8 cellular contexts compared by ENCODE assay signal in the genomic region with DNA sequence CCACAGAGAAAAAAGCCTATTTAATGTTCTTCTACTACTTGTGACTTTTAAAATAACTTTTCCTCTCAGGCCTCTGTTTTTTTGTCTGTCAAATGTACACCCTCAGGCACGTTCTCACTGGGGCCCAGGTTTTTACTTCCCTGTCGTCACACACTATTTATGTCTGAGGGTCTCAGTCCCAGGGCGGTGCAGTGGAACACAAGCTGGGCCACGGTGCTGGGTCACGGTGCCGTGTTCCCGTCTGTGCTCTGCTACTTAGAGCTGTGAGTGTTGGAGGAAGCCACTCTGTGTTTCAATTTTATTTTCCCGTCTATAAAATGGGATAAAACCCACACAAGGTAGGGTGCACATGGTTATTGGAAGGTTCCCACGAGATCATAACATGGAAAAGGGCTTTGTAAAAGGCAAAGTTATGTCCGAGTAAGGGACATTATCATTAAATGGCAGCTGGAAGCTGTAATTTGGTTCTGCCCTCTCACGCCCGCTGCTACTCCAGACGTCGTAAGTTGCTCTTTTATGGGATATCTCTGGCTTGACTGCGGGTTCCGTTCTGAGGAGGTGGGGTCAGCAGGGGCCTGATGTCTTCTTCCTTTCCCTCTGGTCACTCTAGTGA. TPM values are rescaled to one million over a fixed set of nuclear protein-coding genes. Genes with fewer than 3 reads are reported as not detected.
DNase-seq lines count a peak whose midpoint lies in the region; ATAC-seq lines count a peak whose summit lies in the region.

No MANE protein-coding gene starts in this region.

- intact Hi-C loops in CD4-positive, alpha-beta memory T cell (cut with micrococcal nuclease), result no loop called here

- H3K36me3 Mint-ChIP-seq in CD4-positive, alpha-beta memory T cell, result peaks cover 13 to 24% of the 10 kb centered on the region in 2 donors
- peaks cover 26% of the 10 kb centered on the region for H3K36me3 Mint-ChIP-seq in effector memory CD8-positive, alpha-beta T cell (ENCODE audit: insufficient read depth)
- peaks cover 5% of the 10 kb centered on the region for H3K36me3 Mint-ChIP-seq in natural killer cell treated with Interleukin-12 subunit alpha and Interleukin-12 subunit beta and Interleukin-15 and Interleukin-18, amount 100 ng/mL, for 72 hours

- no peaks in the 10 kb centered on the region for H3K9me3 Mint-ChIP-seq in CD4-positive, alpha-beta memory T cell
- no peaks in the 10 kb centered on the region for H3K9me3 Mint-ChIP-seq in effector memory CD8-positive, alpha-beta T cell
- no peaks in the 10 kb centered on the region for H3K9me3 Mint-ChIP-seq in natural killer cell treated with Interleukin-12 subunit alpha and Interleukin-12 subunit beta and Interleukin-15 and Interleukin-18, amount 100 ng/mL, for 72 hours

- POLR2A ChIA-PET in CD4-positive, alpha-beta memory T cell (lab: Charles Lee; ENCODE audit: partially characterized antibody), result interaction anchor here (0.5 to 6.1 kb wide), 17 partner anchors 9 to 346 kb away, joined by 3 to 101 read pairs (median 5); a partner anchor contains a TSS

- no peak for ATAC-seq in effector memory CD8-positive, alpha-beta T cell (replicated peaks)
- ATAC-seq in natural killer cell treated with Interleukin-12 subunit alpha and Interleukin-12 subunit beta and Interleukin-15 and Interleukin-18, amount 100 ng/mL, for 72 hours, result no peak

- H3K4me3 Mint-ChIP-seq in CD4-positive, alpha-beta memory T cell, result peak overlapping the region; percentile 86 to 99 (median 95)
- peak overlapping the region; percentile 92 to 96 for H3K4me3 Mint-ChIP-seq in effector memory CD8-positive, alpha-beta T cell
- peak overlapping the region; percentile 99 for H3K4me3 Mint-ChIP-seq in natural killer cell treated with Interleukin-12 subunit alpha and Interleukin-12 subunit beta and Interleukin-15 and Interleukin-18, amount 100 ng/mL, for 72 hours

- no peaks in the 10 kb centered on the region for H3K9me3 ChIP-seq in CD4-positive, alpha-beta memory T cell (ENCODE audit: control insufficient read depth in 1 of 2, low read length in 2 of 2)

- H3K27me3 ChIP-seq in CD4-positive, alpha-beta memory T cell (ENCODE audit: insufficient read depth, low read length), result no peaks in the 10 kb centered on the region

- peak overlapping the region; percentile 80 to 96 (median 95) for H3K27ac Mint-ChIP-seq in CD4-positive, alpha-beta memory T cell
- peak overlapping the region; percentile 80 for H3K27ac Mint-ChIP-seq in effector memory CD8-positive, alpha-beta T cell
- H3K27ac Mint-ChIP-seq in natural killer cell treated with Interleukin-12 subunit alpha and Interleukin-12 subunit beta and Interleukin-15 and Interleukin-18, amount 100 ng/mL, for 72 hours, result peak overlapping the region; percentile 81 to 86

- peak overlapping the region; percentile 50 to 92 for H3K4me3 ChIP-seq in CD4-positive, alpha-beta memory T cell (ENCODE audit: low read length in 2 of 2)

- H3K27ac ChIP-seq in CD4-positive, alpha-beta memory T cell (ENCODE audit: low read depth, low read length), result peak overlapping the region; percentile 85

- H3K4me1 Mint-ChIP-seq in CD4-positive, alpha-beta memory T cell, result peaks cover 21 to 53% (median 39%) of the 10 kb centered on the region in 4 donors
- H3K4me1 Mint-ChIP-seq in effector memory CD8-positive, alpha-beta T cell (ENCODE audit: low read depth in 2 of 2), result peaks cover 32 to 34% of the 10 kb centered on the region in 2 donors
- peaks cover 27 to 29% of the 10 kb centered on the region in 2 donors for H3K4me1 Mint-ChIP-seq in natural killer cell treated with Interleukin-12 subunit alpha and Interleukin-12 subunit beta and Interleukin-15 and Interleukin-18, amount 100 ng/mL, for 72 hours (ENCODE audit: low read depth in 2 of 2)

- CTCF ChIA-PET in CD4-positive, alpha-beta memory T cell (lab: Charles Lee; ENCODE audit: partially characterized antibody), result interaction anchor here (0.7 to 1.1 kb wide), 8 partner anchors 11 to 350 kb away, joined by 3 to 5 read pairs (median 3); no protein-coding TSS in a partner anchor

- peak in 2 of 5 donors; percentile 7 to 12 for DNase-seq in CD4-positive, alpha-beta memory T cell
- DNase-seq in OCI-M1 (lab: John Stamatoyannopoulos, UW) (peak; percentile 73), NCI-H446 (lab: John Stamatoyannopoulos, UW) (no peak), NCI-H2196 (lab: John Stamatoyannopoulos, UW; ENCODE audit: unreplicated experiment) (no peak), LoVo (ENCODE audit: low spot score) (no peak), NCI-H1048 (lab: John Stamatoyannopoulos, UW) (no peak)
- peak in 1 of 3 experiments; percentile 7 for DNase-seq in effector memory CD8-positive, alpha-beta T cell
- DNase-seq in natural killer cell treated with Interleukin-12 subunit alpha and Interleukin-12 subunit beta and Interleukin-15 and Interleukin-18, amount 100 ng/mL, for 72 hours (ENCODE audit: low spot score), result peak; percentile 55

- peaks cover 30% of the 10 kb centered on the region for H3K4me1 ChIP-seq in CD4-positive, alpha-beta memory T cell (ENCODE audit: insufficient read depth, low read length)

- no peaks in the 10 kb centered on the region for H3K27me3 Mint-ChIP-seq in CD4-positive, alpha-beta memory T cell
- no peaks in the 10 kb centered on the region for H3K27me3 Mint-ChIP-seq in effector memory CD8-positive, alpha-beta T cell
- H3K27me3 Mint-ChIP-seq in natural killer cell treated with Interleukin-12 subunit alpha and Interleukin-12 subunit beta and Interleukin-15 and Interleukin-18, amount 100 ng/mL, for 72 hours, result no peaks in the 10 kb centered on the region

- H3K36me3 ChIP-seq in CD4-positive, alpha-beta memory T cell (ENCODE audit: insufficient read depth, low read length), result no peaks in the 10 kb centered on the region

RNA-seq across cellular contexts. Expression of a gene that starts 25.1 kb away (rescaled TPM):
- total RNA-seq in CD4-positive, alpha-beta memory T cell, result 1 to 10 TPM; 4.3 to 5.5 TPM
- polyA plus RNA-seq in CD4-positive, alpha-beta memory T cell, result 1 to 10 TPM in 1 of 2 donors, under 1 TPM in 1; 0.67 to 7.6 TPM
- 1 to 10 TPM; 4.0 to 5.1 TPM for total RNA-seq in natural killer cell treated with Interleukin-12 subunit alpha and Interleukin-12 subunit beta and Interleukin-15 and Interleukin-18, amount 100 ng/mL, for 72 hours

RNA-seq across cellular contexts. Expression of a gene that starts 35.7 kb away (rescaled TPM):
- total RNA-seq in CD4-positive, alpha-beta memory T cell, result 10 to 100 TPM; 72.0 to 78.5 TPM
- polyA plus RNA-seq in CD4-positive, alpha-beta memory T cell, result 10 to 100 TPM; 29.4 to 62.1 TPM
- 10 to 100 TPM; 53.9 to 84.2 TPM for total RNA-seq in natural killer cell treated with Interleukin-12 subunit alpha and Interleukin-12 subunit beta and Interleukin-15 and Interleukin-18, amount 100 ng/mL, for 72 hours

RNA-seq across cellular contexts. Expression of a gene that starts 46.2 kb away (rescaled TPM):
- 10 to 100 TPM; 59.0 to 62.5 TPM for total RNA-seq in CD4-positive, alpha-beta memory T cell
- polyA plus RNA-seq in CD4-positive, alpha-beta memory T cell, result 10 to 100 TPM in 1 of 2 donors, 1 to 10 TPM in 1; 9.8 to 39.9 TPM
- 10 to 100 TPM; 10.2 to 13.7 TPM for total RNA-seq in natural killer cell treated with Interleukin-12 subunit alpha and Interleukin-12 subunit beta and Interleukin-15 and Interleukin-18, amount 100 ng/mL, for 72 hours

Comparison
In these comparisons a context has a peak if more than half of its experiments do, and no peak if none do; other contexts are left out.
1. DNase-seq: peak in OCI-M1 (single experiment) and natural killer cell treated with Interleukin-12 subunit alpha and Interleukin-12 subunit beta and Interleukin-15 and Interleukin-18, amount 100 ng/mL, for 72 hours (single experiment); none in NCI-H446 (0 of 2), NCI-H2196 (single experiment), LoVo (single experiment) and NCI-H1048 (single experiment).
2. RNA of a gene that starts 46.2 kb away (total RNA-seq): 59.0 to 62.5 TPM in CD4-positive, alpha-beta memory T cell; 10.2 to 13.7 TPM in natural killer cell treated with Interleukin-12 subunit alpha and Interleukin-12 subunit beta and Interleukin-15 and Interleukin-18, amount 100 ng/mL, for 72 hours; every median in the first group is over 4 times any median in the second.
3. Peak in every context shown above with its lines, with median percentiles within 50 percentile points of each other: H3K27ac Mint-ChIP-seq and H3K4me3 Mint-ChIP-seq.